ENCODE assay signal across 17 cellular contexts in the genomic region with DNA sequence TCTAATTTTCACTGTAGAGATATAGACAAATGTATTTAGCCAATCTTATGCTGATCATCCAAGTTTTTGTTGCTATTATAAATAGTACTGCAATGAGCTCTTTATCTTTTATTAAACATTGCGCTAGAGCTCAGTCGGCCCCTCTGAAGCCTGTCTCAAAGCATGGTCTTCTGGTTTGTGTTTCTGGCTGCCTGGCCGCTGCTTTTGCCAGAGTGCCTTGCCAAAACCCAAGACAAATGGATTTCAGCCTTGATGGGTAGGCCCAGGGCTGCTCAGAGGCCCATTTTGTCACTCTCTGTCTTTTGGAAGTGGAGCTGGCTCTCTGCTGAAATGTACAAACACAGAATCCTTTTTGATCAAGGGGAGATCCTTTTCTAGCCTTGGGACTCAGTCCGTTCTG.
"Had no signal": no experiment of that assay in that cellular context is flagged by ENCODE, and none has a peak within 500 bp of the region (broad histone marks: within the 10 kb centered on the region; RNA-seq: fewer than 3 reads in every experiment).

No MANE protein-coding gene starts in this region.

- H3K9me3 ChIP-seq: ascending aorta, breast epithelium, left lung had no signal

- H3K27ac Mint-ChIP-seq: activated naive CD4-positive, alpha-beta T cell treated with anti-CD3 and anti-CD28 coated beads for 36 hours; activated naive CD8-positive, alpha-beta T cell treated with anti-CD3 and anti-CD28 coated beads, Interleukin-2, amount 50 U/mL, for 24 hours; activated T-helper 2 cell treated with anti-CD3 and anti-CD28 coated beads, Interferon-gamma antibody, Interleukin-2, Interleukin-4, amounts not matched to agents 10 μg/mL and 5 μg/mL and 100 μg/mL, durations not matched to agents 14 hours and 24 hours and 36 hours; memory B cell; stimulated activated effector memory CD8-positive, alpha-beta T cell treated with anti-CD3 and anti-CD28 coated beads, Interleukin-12 subunit alpha, Interleukin-12 subunit beta, amount 100 ng/mL, for 72 hours; T-cell had no signal

- ATAC-seq: activated naive CD8-positive, alpha-beta T cell treated with anti-CD3 and anti-CD28 coated beads, Interleukin-2, amount 50 U/mL, for 24 hours; left lung; stimulated activated effector memory CD8-positive, alpha-beta T cell treated with anti-CD3 and anti-CD28 coated beads, Interleukin-12 subunit alpha, Interleukin-12 subunit beta, amount 100 ng/mL, for 72 hours; T-cell had no signal

- H3K4me3 ChIP-seq: ascending aorta, breast epithelium, left lung, SK-N-MC had no signal

- H3K4me3 Mint-ChIP-seq: activated naive CD4-positive, alpha-beta T cell treated with anti-CD3 and anti-CD28 coated beads for 36 hours; activated naive CD8-positive, alpha-beta T cell treated with anti-CD3 and anti-CD28 coated beads, Interleukin-2, amount 50 U/mL, for 24 hours; memory B cell; neural crest cell; stimulated activated effector memory CD8-positive, alpha-beta T cell treated with anti-CD3 and anti-CD28 coated beads, Interleukin-12 subunit alpha, Interleukin-12 subunit beta, amount 100 ng/mL, for 72 hours; T-cell had no signal

- H3K36me3 Mint-ChIP-seq: memory B cell; stimulated activated effector memory CD8-positive, alpha-beta T cell treated with anti-CD3 and anti-CD28 coated beads, Interleukin-12 subunit alpha, Interleukin-12 subunit beta, amount 100 ng/mL, for 72 hours; T-cell had no signal

- H3K9me3 Mint-ChIP-seq: activated naive CD4-positive, alpha-beta T cell treated with anti-CD3 and anti-CD28 coated beads for 36 hours; activated naive CD8-positive, alpha-beta T cell treated with anti-CD3 and anti-CD28 coated beads, Interleukin-2, amount 50 U/mL, for 24 hours; activated T-helper 2 cell treated with anti-CD3 and anti-CD28 coated beads, Interferon-gamma antibody, Interleukin-2, Interleukin-4, amounts not matched to agents 10 μg/mL and 5 μg/mL and 100 μg/mL, durations not matched to agents 14 hours and 24 hours and 36 hours; memory B cell; neural crest cell; stimulated activated effector memory CD8-positive, alpha-beta T cell treated with anti-CD3 and anti-CD28 coated beads, Interleukin-12 subunit alpha, Interleukin-12 subunit beta, amount 100 ng/mL, for 72 hours; T-cell had no signal

- H3K27me3 ChIP-seq: ascending aorta had no signal

- H3K36me3 ChIP-seq: ascending aorta, breast epithelium, left lung had no signal

- H3K27ac ChIP-seq: ascending aorta, breast epithelium, left lung, SK-N-MC had no signal

- H3K4me1 ChIP-seq: ascending aorta, breast epithelium, left lung had no signal

- DNase-seq: activated CD4-positive, alpha-beta T cell treated with anti-CD3 and anti-CD28 coated beads, Interleukin-2, amount 50 U/mL, for 4 hours; activated CD4-positive, CD25-positive, alpha-beta regulatory T cell treated with anti-CD3 and anti-CD28 coated beads, Interleukin-2, amount 50 U/mL, for 72 hours; activated naive CD4-positive, alpha-beta T cell treated with anti-CD3 and anti-CD28 coated beads for 36 hours; activated naive CD8-positive, alpha-beta T cell treated with anti-CD3 and anti-CD28 coated beads, Interleukin-2, amount 50 U/mL, for 24 hours; cerebellar nuclear complex; effector memory CD4-positive, alpha-beta T cell; kidney; left lung; T-cell; T-helper 9 cell had no signal
